Comparison of ENCODE assay signal across 8 cellular contexts in the genomic region with DNA sequence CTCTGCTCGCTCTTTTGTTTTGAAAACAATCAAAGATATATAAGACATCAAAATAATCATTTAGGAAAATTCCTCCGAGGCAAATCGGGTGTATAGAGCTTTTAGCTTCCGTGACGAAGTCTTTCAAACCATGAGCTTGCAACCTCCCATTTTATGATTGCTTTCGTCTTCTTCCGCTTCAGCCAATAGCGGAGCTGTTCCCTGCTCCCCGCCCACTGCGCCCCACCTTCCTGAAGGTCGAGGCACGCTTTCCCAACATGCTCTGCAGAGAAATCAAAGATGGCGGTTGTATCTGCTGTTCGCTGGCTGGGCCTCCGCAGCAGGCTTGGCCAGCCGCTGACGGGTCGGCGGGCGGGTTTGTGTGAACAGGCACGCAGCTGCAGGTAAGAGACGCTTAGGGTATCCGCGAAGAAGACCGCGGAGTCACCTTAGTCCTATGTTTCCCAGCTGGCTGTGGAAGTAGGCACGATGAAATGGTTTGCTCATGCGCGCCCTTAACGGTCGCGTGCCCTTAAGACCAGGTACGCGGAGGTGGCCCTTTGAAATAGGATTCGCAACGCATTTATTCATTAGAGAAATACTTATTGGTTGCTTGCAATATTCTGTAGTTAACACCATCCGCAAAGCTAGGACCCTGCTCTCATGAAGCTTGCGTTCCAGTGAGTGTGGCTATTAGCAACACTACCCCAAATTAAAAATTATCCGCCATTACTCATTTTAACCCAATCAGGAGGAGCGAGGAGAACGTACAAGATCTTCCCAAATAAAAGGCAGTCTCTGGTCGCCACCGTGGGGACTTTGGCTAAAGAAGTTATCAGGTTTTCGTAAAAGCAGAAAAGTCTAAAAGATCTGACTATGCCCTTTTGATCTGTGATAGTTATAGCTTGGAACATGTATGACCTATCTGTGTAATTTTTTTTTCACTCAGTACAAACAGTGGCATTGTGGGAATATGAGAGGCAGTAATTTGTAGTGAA. TPM values are rescaled to one million over a fixed set of nuclear protein-coding genes. Genes with fewer than 3 reads are reported as not detected.
DNase-seq lines count a peak whose midpoint lies in the region; FAIRE-seq and TF ChIP-seq lines count a peak whose summit lies in the region.

A gene (plus strand): TSS at position 267 of the 977 bp plus-strand sequence. CDS start 13 bp downstream, at position 280.

- H3K9me3 ChIP-seq in neuronal stem cell (replicated peaks in 1 of 2; ENCODE audit: control insufficient read depth in 2 of 2, insufficient read depth in 1 of 2, low read depth in 1 of 2, low read length in 2 of 2) = peaks cover 3% of the 10 kb centered on the region in 2 donors

- H3K27ac Mint-ChIP-seq in activated naive CD4-positive, alpha-beta T cell treated with anti-CD3 and anti-CD28 coated beads for 36 hours = peak within 1 kb of the TSS; percentile 99

- H3K27ac ChIP-seq in neuronal stem cell (replicated peaks; ENCODE audit: low read length) = peak within 1 kb of the TSS; percentile 16
- peak within 1 kb of the TSS; percentile 82 for H3K27ac ChIP-seq in substantia nigra (ENCODE audit: low read depth, low read length, poor library complexity, severe bottlenecking)

- H3K9ac ChIP-seq in neuronal stem cell (ENCODE audit: low read depth, low read length, poor library complexity) = peak within 1 kb of the TSS; percentile 96

- peak within 1 kb of the TSS; percentile 2 for H2BK5ac ChIP-seq in neuronal stem cell (ENCODE audit: low read length)

- H3K14ac ChIP-seq in neuronal stem cell (ENCODE audit: low read length) = peak within 1 kb of the TSS; percentile 63

- DNase-seq in GM03348 (ENCODE audit: low spot score) (peak; percentile 95), HEK293T (ENCODE audit: extremely low spot score) (peak; percentile 90), NAMALWA (ENCODE audit: low spot score) (peak; percentile 97), SK-N-DZ (ENCODE audit: low spot score) (peak; percentile 96), frontal cortex (ENCODE audit: low spot score in 2 of 2) (peak; percentile 61 to 84), neuronal stem cell (ENCODE audit: low spot score) (peak; percentile 88), substantia nigra (lab: John Stamatoyannopoulos, UW) (peak; percentile 57 to 96 (median 89))
- DNase-seq in activated naive CD4-positive, alpha-beta T cell treated with anti-CD3 and anti-CD28 coated beads for 36 hours = peak; percentile 97

- POLR2A ChIA-PET in HEK293T (lab: Yijun Ruan, JAX) = interaction anchor here (0.5 to 1.9 kb wide), 11 partner anchors 10 to 297 kb away, joined by 3 to 10 read pairs (median 3); a partner anchor contains a TSS

- peak within 1 kb of the TSS; percentile 90 for H2AFZ ChIP-seq in neuronal stem cell (ENCODE audit: low read length)

- H3K79me1 ChIP-seq in neuronal stem cell (ENCODE audit: low read depth, low read length) = peaks cover 10% of the 10 kb centered on the region

- H3K4me1 Mint-ChIP-seq in activated naive CD4-positive, alpha-beta T cell treated with anti-CD3 and anti-CD28 coated beads for 36 hours (ENCODE audit: low read depth) = peaks cover 60% of the 10 kb centered on the region

- no peaks in the 10 kb centered on the region for H3K27me3 ChIP-seq in neuronal stem cell (ENCODE audit: control insufficient read depth in 3 of 3, insufficient read depth in 3 of 3, low read depth in 1 of 3, low read length in 3 of 3)

- H3K4me3 ChIP-seq in neuronal stem cell (ENCODE audit: low read length in 2 of 2) = peak within 1 kb of the TSS; percentile 73 to 92

- H3K36me3 Mint-ChIP-seq in activated naive CD4-positive, alpha-beta T cell treated with anti-CD3 and anti-CD28 coated beads for 36 hours (ENCODE audit: low read depth) = peaks cover 51% of the 10 kb centered on the region

- no peak within 1 kb of the TSS for H2BK12ac ChIP-seq in neuronal stem cell (ENCODE audit: low read length)

- H4K91ac ChIP-seq in neuronal stem cell (ENCODE audit: low read depth, low read length, poor library complexity) = no peak within 1 kb of the TSS

- no peak within 1 kb of the TSS for H2BK120ac ChIP-seq in neuronal stem cell (ENCODE audit: low read depth, low read length)

- peak within 1 kb of the TSS; percentile 95 for H3K18ac ChIP-seq in neuronal stem cell (ENCODE audit: low read length)

- peak within 1 kb of the TSS; percentile 97 for H3K23ac ChIP-seq in neuronal stem cell (ENCODE audit: low read depth, low read length, poor library complexity)

- peaks cover 13 to 63% of the 10 kb centered on the region in 2 donors for H3K36me3 ChIP-seq in neuronal stem cell (replicated peaks in 1 of 2; ENCODE audit: control insufficient read depth in 2 of 2, insufficient read depth in 2 of 2, low read length in 2 of 2)

- no peak for FAIRE-seq in frontal cortex (lab: Jason Lieb, UNC)

- intact Hi-C loops in activated naive CD4-positive, alpha-beta T cell treated with anti-CD3 and anti-CD28 coated beads for 36 hours (cut with micrococcal nuclease) = loop anchor here (1.0 to 10.0 kb wide), 8 partner anchors 68 to 691 kb away; a partner anchor contains a TSS

- CTCF ChIA-PET in HEK293T (lab: Yijun Ruan, JAX) = no interaction called here
- CTCF ChIA-PET in activated naive CD4-positive, alpha-beta T cell treated with anti-CD3 and anti-CD28 coated beads for 36 hours (lab: Charles Lee) = interaction anchor here (0.7 to 1.3 kb wide), 5 partner anchors 13 to 469 kb away, joined by 3 to 4 read pairs (median 3); no protein-coding TSS in a partner anchor

- H3K9me3 Mint-ChIP-seq in activated naive CD4-positive, alpha-beta T cell treated with anti-CD3 and anti-CD28 coated beads for 36 hours = no peaks in the 10 kb centered on the region

- no peak within 1 kb of the TSS for H3K4ac ChIP-seq in neuronal stem cell (ENCODE audit: low read length)

- no CpG with 5 or more reads among the region's 44 CpGs for WGBS in neuronal stem cell (ENCODE audit: extremely low coverage in 2 of 2, insufficient read length in 2 of 2, insufficient replicate concordance in 1 of 2), 2 donors

- no peak within 1 kb of the TSS for H2AK5ac ChIP-seq in neuronal stem cell (ENCODE audit: low read depth, low read length)

- H3K4me3 Mint-ChIP-seq in activated naive CD4-positive, alpha-beta T cell treated with anti-CD3 and anti-CD28 coated beads for 36 hours = peak within 1 kb of the TSS; percentile 89

- H4K8ac ChIP-seq in neuronal stem cell (ENCODE audit: low read depth, low read length) = no peak within 1 kb of the TSS

- H2BK15ac ChIP-seq in neuronal stem cell (ENCODE audit: low read length) = peak within 1 kb of the TSS; percentile 27

- no peaks in the 10 kb centered on the region for H3K27me3 Mint-ChIP-seq in activated naive CD4-positive, alpha-beta T cell treated with anti-CD3 and anti-CD28 coated beads for 36 hours (ENCODE audit: low read depth)

- H3K4me1 ChIP-seq in neuronal stem cell (ENCODE audit: control insufficient read depth in 2 of 2, insufficient read depth in 1 of 2, low read depth in 1 of 2, low read length in 2 of 2) = peaks cover 4 to 5% of the 10 kb centered on the region in 2 donors

- peak within 1 kb of the TSS; percentile 51 for H3K4me2 ChIP-seq in neuronal stem cell (ENCODE audit: insufficient read depth, low read length, poor library complexity, severe bottlenecking)

TF ChIP-seq in HEK293T, 16 proteins besides CTCF, POLR2A, EP300 and RAD21:
- peak; percentile 35 for TF ChIP-seq NFRKB (IDR thresholded peaks at IDR 0.05)
- 0 out of 2 replicates have a peak, but pooled peaks have one; percentile 14 for TF ChIP-seq L3MBTL2 (conservative IDR thresholded peaks at IDR 0.05)
- TF ChIP-seq FOXK2 (IDR thresholded peaks at IDR 0.05) = no peak
- peak; percentile 58; the same call in 1 of the 2 replicates for TF ChIP-seq FOXM1 (IDR thresholded peaks at IDR 0.05; ENCODE audit: borderline replicate concordance)
- TF ChIP-seq BHLHE40 (IDR thresholded peaks at IDR 0.05; ENCODE audit: borderline replicate concordance) = peak; percentile 83
- no peak for TF ChIP-seq SP1 (IDR thresholded peaks at IDR 0.05)
- no peak for TF ChIP-seq SUZ12 (IDR thresholded peaks at IDR 0.05)
- TF ChIP-seq, protein P1, sequence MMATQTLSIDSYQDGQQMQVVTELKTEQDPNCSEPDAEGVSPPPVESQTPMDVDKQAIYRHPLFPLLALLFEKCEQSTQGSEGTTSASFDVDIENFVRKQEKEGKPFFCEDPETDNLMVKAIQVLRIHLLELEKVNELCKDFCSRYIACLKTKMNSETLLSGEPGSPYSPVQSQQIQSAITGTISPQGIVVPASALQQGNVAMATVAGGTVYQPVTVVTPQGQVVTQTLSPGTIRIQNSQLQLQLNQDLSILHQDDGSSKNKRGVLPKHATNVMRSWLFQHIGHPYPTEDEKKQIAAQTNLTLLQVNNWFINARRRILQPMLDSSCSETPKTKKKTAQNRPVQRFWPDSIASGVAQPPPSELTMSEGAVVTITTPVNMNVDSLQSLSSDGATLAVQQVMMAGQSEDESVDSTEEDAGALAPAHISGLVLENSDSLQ (IDR thresholded peaks at IDR 0.05) = no peak
- TF ChIP-seq FOXA1 (IDR thresholded peaks at IDR 0.05) = no peak

RNA-seq across cellular contexts. Expression of the gene that starts here (rescaled TPM):
- 130 and 134 TPM in 2 replicates for polyA plus RNA-seq in SK-N-DZ (2014; cell fraction: cytosol; rRNA removed)
- 593 TPM in 2 replicates for polyA plus RNA-seq in SK-N-DZ (2014; cell fraction: nucleus; rRNA removed)
- total RNA-seq in activated naive CD4-positive, alpha-beta T cell treated with anti-CD3 and anti-CD28 coated beads for 36 hours = 100 to 1,000 TPM; 195 to 200 TPM
- 77.0 TPM for total RNA-seq in frontal cortex
- polyA plus RNA-seq in neuronal stem cell (2013, experiment 1 of 2) = 79.1 TPM
- 78.1 TPM for polyA plus RNA-seq in neuronal stem cell (2013, experiment 2 of 2)

Comparison
In these comparisons a context has a peak if more than half of its experiments do, and no peak if none do; other contexts are left out.
1. Peak in every context shown above with its lines: DNase-seq, H3K4me3 ChIP-seq and H3K27ac ChIP-seq.